Comparison of ENCODE assay signal across 9 cellular contexts in the genomic region with DNA sequence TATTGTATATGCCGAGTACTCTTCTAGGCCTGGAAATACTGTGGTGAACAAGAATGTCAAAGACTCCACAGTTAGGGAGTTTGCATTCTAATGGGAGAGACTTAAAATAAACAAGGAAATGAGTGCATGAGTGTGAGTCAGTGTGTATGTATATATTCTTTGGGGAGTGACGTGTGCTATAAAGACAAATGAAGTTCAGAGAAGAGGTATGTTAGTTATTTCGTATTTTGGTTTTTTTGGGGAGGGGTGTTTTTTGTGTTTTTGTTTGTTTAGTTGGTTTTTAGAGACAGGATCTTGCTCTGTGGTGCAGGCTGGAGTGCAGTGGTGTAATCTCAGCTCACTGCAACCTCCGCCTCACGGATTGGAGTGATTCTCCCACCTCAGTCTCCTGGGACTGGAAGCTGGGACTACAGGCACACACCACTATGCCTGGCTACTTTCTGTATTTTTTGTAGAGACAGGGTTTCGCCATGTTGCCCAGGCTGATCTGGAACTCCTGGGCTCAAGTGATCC.
DNase-seq lines count a peak whose midpoint lies in the region; ATAC-seq and TF ChIP-seq lines count a peak whose summit lies in the region.
"Had no signal": no experiment of that assay in that cellular context is flagged by ENCODE, and none has a peak within 500 bp of the region (broad histone marks: within the 10 kb centered on the region; RNA-seq: fewer than 3 reads in every experiment).

No MANE protein-coding gene starts in this region.

- H3K36me3 ChIP-seq in ACC112 (ENCODE audit: insufficient read depth, low read length) (peaks cover 4% of the 10 kb centered on the region; the same call in 1 of the 2 replicates), body of pancreas (replicated peaks in 1 of 2; ENCODE audit: insufficient read depth in 1 of 2, low read depth in 2 of 2) (no peaks in the 10 kb centered on the region), left lung (no peaks in the 10 kb centered on the region)

- no peaks in the 10 kb centered on the region for H3K4me1 Mint-ChIP-seq in stimulated activated memory B cell treated with anti-CD40 and anti-IgM and Interleukin-4, amounts not matched to agents 10 μg/mL and 1 μg/mL and 100 μg/mL, for 72 hours

- no peak overlapping the region for H2AFZ ChIP-seq in ACC112 (ENCODE audit: low read length, unreplicated experiment)

- peaks cover 68% of the 10 kb centered on the region for H3K4me1 ChIP-seq in ACC112 (ENCODE audit: control insufficient read depth, insufficient read depth, low read length, unreplicated experiment)
- peaks cover 59% of the 10 kb centered on the region for H3K4me1 ChIP-seq in body of pancreas
- peaks cover 27 to 29% of the 10 kb centered on the region in 2 donors for H3K4me1 ChIP-seq in left lung

- no peaks in the 10 kb centered on the region for H3K9me3 Mint-ChIP-seq in stimulated activated memory B cell treated with anti-CD40 and anti-IgM and Interleukin-4, amounts not matched to agents 10 μg/mL and 1 μg/mL and 100 μg/mL, for 72 hours

- H3K4me3 ChIP-seq in ACC112 (ENCODE audit: low read depth, low read length) = peak overlapping the region; percentile 53; the same call in 1 of the 2 replicates
- no peak overlapping the region for H3K4me3 ChIP-seq in body of pancreas
- H3K4me3 ChIP-seq in left lung = no peak overlapping the region

- 82 to 88% methylated on average over 6 of the region's 6 CpGs for WGBS in body of pancreas, 2 donors

- no peak for TF ChIP-seq POLR2A in body of pancreas (IDR thresholded peaks at IDR 0.05)

- peak overlapping the region; percentile 99 for H3K27ac ChIP-seq in ACC112 (ENCODE audit: low read depth, low read length)
- H3K27ac ChIP-seq in body of pancreas = peak overlapping the region; percentile 31 to 75 (median 51)
- peak overlapping the region; percentile 63 to 68 for H3K27ac ChIP-seq in left lung

- H3K27me3 Mint-ChIP-seq in stimulated activated memory B cell treated with anti-CD40 and anti-IgM and Interleukin-4, amounts not matched to agents 10 μg/mL and 1 μg/mL and 100 μg/mL, for 72 hours = no peaks in the 10 kb centered on the region

- H3K36me3 Mint-ChIP-seq in stimulated activated memory B cell treated with anti-CD40 and anti-IgM and Interleukin-4, amounts not matched to agents 10 μg/mL and 1 μg/mL and 100 μg/mL, for 72 hours = no peaks in the 10 kb centered on the region

- H3K27me3 ChIP-seq in ACC112 (ENCODE audit: insufficient read depth, low read length) = no peaks in the 10 kb centered on the region
- H3K27me3 ChIP-seq in body of pancreas = no peaks in the 10 kb centered on the region
- H3K27me3 ChIP-seq in left lung = no peaks in the 10 kb centered on the region

- TF ChIP-seq CTCF in body of pancreas (IDR thresholded peaks at IDR 0.05) = no peak
- no peak for TF ChIP-seq CTCF in left lung (IDR thresholded peaks at IDR 0.05)

- H3K4me3 Mint-ChIP-seq in stimulated activated memory B cell treated with anti-CD40 and anti-IgM and Interleukin-4, amounts not matched to agents 10 μg/mL and 1 μg/mL and 100 μg/mL, for 72 hours = no peak overlapping the region

- H3K79me2 ChIP-seq in ACC112 (ENCODE audit: control insufficient read depth, insufficient read depth, low read length, unreplicated experiment) = peaks cover 72% of the 10 kb centered on the region

- ATAC-seq in body of pancreas (no peak), left lung (peak; percentile 19)
- ATAC-seq in stimulated activated memory B cell treated with anti-CD40 and anti-IgM and Interleukin-4, amounts not matched to agents 10 μg/mL and 1 μg/mL and 100 μg/mL, for 72 hours = no peak

- DNase-seq in HS-5 (ENCODE audit: low read depth) (peak; percentile 94), body of pancreas (no peak), left lung (no peak), posterior vena cava (ENCODE audit: low spot score) (no peak), retina (no peak), pons (ENCODE audit: low spot score) (no peak)
- DNase-seq: left cardiac atrium had no signal

- H3K9me3 ChIP-seq in body of pancreas (no peaks in the 10 kb centered on the region), left lung (no peaks in the 10 kb centered on the region)

- no peak overlapping the region for H3K27ac Mint-ChIP-seq in stimulated activated memory B cell treated with anti-CD40 and anti-IgM and Interleukin-4, amounts not matched to agents 10 μg/mL and 1 μg/mL and 100 μg/mL, for 72 hours

- intact Hi-C loops in body of pancreas (cut with DNase I) (no loop called here), left lung (cut with DNase I) (no loop called here), posterior vena cava (cut with DNase I) (no loop called here)
